Comparison of ENCODE assay signal across 7 cellular contexts in genomic region chr11:910044-910588, GRCh38. TPM values are rescaled to one million over a fixed set of nuclear protein-coding genes. Genes with fewer than 3 reads are reported as not detected.
A peak's percentile ranks its signal among the peaks of the same experiment; 100 is the strongest.
DNase-seq lines count a peak whose midpoint lies in the region; ATAC-seq, FAIRE-seq and TF ChIP-seq lines count a peak whose summit lies in the region.

No MANE protein-coding gene starts in this region.

- TF ChIP-seq CTCF in keratinocyte (optimal IDR thresholded peaks at IDR 0.05 in 1 of 3, IDR thresholded peaks at IDR 0.05 in 1 of 3, conservative IDR thresholded peaks at IDR 0.05 in 1 of 3; ENCODE audit: extremely low read depth in 1 of 3, insufficient read depth in 2 of 3, low read length in 3 of 3) = no peak

- DNase-seq in keratinocyte (ENCODE audit: low read depth, low spot score) = no peak
- no peak for DNase-seq in NAMALWA (ENCODE audit: low spot score)

- H3K4me1 ChIP-seq in HUES6 (ENCODE audit: control insufficient read depth, insufficient read depth, low read length) = peaks cover 11% of the 10 kb centered on the region
- peaks cover 12% of the 10 kb centered on the region for H3K4me1 ChIP-seq in keratinocyte (ENCODE audit: control insufficient read depth, extremely low read depth, insufficient read depth, low read length)
- peaks cover 0 to 32% (median 23%) of the 10 kb centered on the region in 5 donors for H3K4me1 ChIP-seq in subcutaneous abdominal adipose tissue (ENCODE audit: control insufficient read depth in 5 of 5, insufficient read depth in 5 of 5, low read length in 5 of 5)

- H3K79me2 ChIP-seq in keratinocyte (ENCODE audit: control insufficient read depth, insufficient read depth, low read length) = peaks cover 24% of the 10 kb centered on the region

- peaks cover 20% of the 10 kb centered on the region for H3K4me1 Mint-ChIP-seq in activated naive CD8-positive, alpha-beta T cell (ENCODE audit: low read depth)

- ATAC-seq in GM19467 (IDR thresholded peaks at IDR 0.05; ENCODE audit: unreplicated experiment) = peak; percentile 9
- ATAC-seq in GM21423 (IDR thresholded peaks at IDR 0.05; ENCODE audit: unreplicated experiment) = no peak

- no peaks in the 10 kb centered on the region for H3K36me3 Mint-ChIP-seq in activated naive CD8-positive, alpha-beta T cell

- peak overlapping the region; percentile 87 for H3K9ac ChIP-seq in HUES6 (ENCODE audit: low read length)
- H3K9ac ChIP-seq in keratinocyte (ENCODE audit: control insufficient read depth, extremely low read depth, insufficient read depth, low read length) = peak overlapping the region; percentile 77
- peak overlapping the region in 4 of 5 donors; percentile 66 to 89 (median 82) for H3K9ac ChIP-seq in subcutaneous abdominal adipose tissue (ENCODE audit: low read length in 5 of 5)

- H3K36me3 ChIP-seq in HUES6 (ENCODE audit: control insufficient read depth, insufficient read depth, low read length) (peaks cover 18% of the 10 kb centered on the region), keratinocyte (ENCODE audit: control insufficient read depth in 2 of 2, extremely low read depth in 1 of 2, insufficient read depth in 2 of 2, low read length in 2 of 2) (no peaks in the 10 kb centered on the region), subcutaneous abdominal adipose tissue (ENCODE audit: control insufficient read depth in 5 of 5, insufficient read depth in 5 of 5, low read length in 5 of 5) (peaks cover 0 to 10% (median 3%) of the 10 kb centered on the region in 5 donors)

- H4K20me1 ChIP-seq in keratinocyte (ENCODE audit: control insufficient read depth, extremely low read depth, insufficient read depth, low read length) = no peaks in the 10 kb centered on the region

- H3K9me3 Mint-ChIP-seq in activated naive CD8-positive, alpha-beta T cell (ENCODE audit: low read depth) = no peaks in the 10 kb centered on the region

- H3K27me3 ChIP-seq in HUES6 (ENCODE audit: control insufficient read depth, insufficient read depth, low read length) (no peaks in the 10 kb centered on the region), keratinocyte (ENCODE audit: control insufficient read depth, extremely low read depth, insufficient read depth, low read length) (no peaks in the 10 kb centered on the region), subcutaneous abdominal adipose tissue (ENCODE audit: control insufficient read depth in 5 of 5, insufficient read depth in 4 of 5, low read length in 5 of 5) (no peaks in the 10 kb centered on the region)

- dilution Hi-C loops in keratinocyte (cut with MboI; ENCODE audit: extremely low pct_ligation_motif_present, low sequenced_read_pairs) = no loop called here

- no peak for FAIRE-seq in keratinocyte (lab: Jason Lieb, UNC)

- H2AFZ ChIP-seq in keratinocyte (ENCODE audit: control insufficient read depth, low read length) = peak overlapping the region; percentile 86

- H3K9me1 ChIP-seq in keratinocyte (ENCODE audit: control insufficient read depth, extremely low read depth, insufficient read depth, low read length) = no peaks in the 10 kb centered on the region

- no peaks in the 10 kb centered on the region for H3K9me3 ChIP-seq in HUES6 (ENCODE audit: control insufficient read depth, insufficient read depth, low read depth, low read length)
- H3K9me3 ChIP-seq in keratinocyte (ENCODE audit: control insufficient read depth, low read depth, low read length) = no peaks in the 10 kb centered on the region
- H3K9me3 ChIP-seq in subcutaneous abdominal adipose tissue (ENCODE audit: control insufficient read depth in 5 of 5, low read length in 5 of 5) = no peaks in the 10 kb centered on the region

- H3K4me2 ChIP-seq in keratinocyte (ENCODE audit: control insufficient read depth, extremely low read depth, insufficient read depth, low read depth, low read length) = peak overlapping the region; percentile 74

- peak overlapping the region; percentile 94 for H3K4me3 Mint-ChIP-seq in activated naive CD8-positive, alpha-beta T cell

- peak overlapping the region; percentile 95 for H3K4me3 ChIP-seq in HUES6 (ENCODE audit: low read depth, low read length)
- H3K4me3 ChIP-seq in keratinocyte (ENCODE audit: control insufficient read depth in 2 of 3, extremely low read depth in 1 of 3, insufficient read depth in 2 of 3, low read depth in 1 of 3, low read length in 3 of 3) = peak overlapping the region; percentile 76 to 96 (median 96)
- peak overlapping the region in 4 of 5 donors; percentile 73 to 85 (median 84) for H3K4me3 ChIP-seq in subcutaneous abdominal adipose tissue (ENCODE audit: low read depth in 1 of 5, low read length in 5 of 5)

- H3K27ac ChIP-seq in HUES6 (ENCODE audit: low read depth, low read length) (peak overlapping the region; percentile 81; the same call in 1 of the 2 replicates), keratinocyte (ENCODE audit: control insufficient read depth, insufficient read depth, low read length) (peak overlapping the region; percentile 20), subcutaneous abdominal adipose tissue (ENCODE audit: low read depth, low read length) (no peak overlapping the region)

- no peaks in the 10 kb centered on the region for H3K27me3 Mint-ChIP-seq in activated naive CD8-positive, alpha-beta T cell

- H3K27ac Mint-ChIP-seq in activated naive CD8-positive, alpha-beta T cell = peak overlapping the region; percentile 82

RNA-seq across cellular contexts. Expression of gene CHID1, which starts 0.5 kb away (rescaled TPM):
- polyA plus RNA-seq in keratinocyte = 23.0 to 37.4 TPM (median 27.2 TPM) in 3 replicates
- polyA plus RNA-seq in keratinocyte (2011; ENCODE audit: low read depth) = 19.7 TPM
- 23.7 and 47.2 TPM in 2 replicates for polyA plus RNA-seq in keratinocyte (2011; cell fraction: cytosol; rRNA removed)
- polyA plus RNA-seq in keratinocyte (2011; cell fraction: nucleus; rRNA removed) = 39.0 and 52.3 TPM in 2 replicates
- 56.8 and 68.4 TPM in 2 replicates for polyA plus RNA-seq in keratinocyte (2012; ENCODE audit: low replicate concordance)
- 26.2 to 89.6 TPM (median 35.4 TPM) in 3 replicates for polyA minus RNA-seq in keratinocyte
- 51.0 TPM for polyA minus RNA-seq in keratinocyte (2011; cell fraction: cytosol; rRNA and poly(A)+ RNA removed)
- 34.4 and 40.7 TPM in 2 replicates for polyA minus RNA-seq in keratinocyte (2011; cell fraction: nucleus; rRNA and poly(A)+ RNA removed)

RNA-seq across cellular contexts. Expression of gene AP2A2, which starts 15.6 kb away (rescaled TPM):
- polyA plus RNA-seq in keratinocyte = 42.4 to 79.1 TPM (median 47.8 TPM) in 3 replicates
- 65.8 TPM for polyA plus RNA-seq in keratinocyte (2011; ENCODE audit: low read depth)
- 51.4 and 56.5 TPM in 2 replicates for polyA plus RNA-seq in keratinocyte (2011; cell fraction: cytosol; rRNA removed)
- 80.8 and 94.6 TPM in 2 replicates for polyA plus RNA-seq in keratinocyte (2011; cell fraction: nucleus; rRNA removed)
- polyA plus RNA-seq in keratinocyte (2012; ENCODE audit: low replicate concordance) = 46.6 and 49.6 TPM in 2 replicates
- 61.7 to 195 TPM (median 70.1 TPM) in 3 replicates for polyA minus RNA-seq in keratinocyte
- polyA minus RNA-seq in keratinocyte (2011; cell fraction: cytosol; rRNA and poly(A)+ RNA removed) = 124 TPM
- polyA minus RNA-seq in keratinocyte (2011; cell fraction: nucleus; rRNA and poly(A)+ RNA removed) = 63.0 and 72.7 TPM in 2 replicates
